1 cellular context compared by ENCODE assay signal in genomic region chr12:30169839-30170591, GRCh38.
TF ChIP-seq lines count a peak whose summit lies in the region.

No MANE protein-coding gene starts in this region.

TF ChIP-seq in GM23338, 12 proteins besides CTCF, POLR2A, EP300 and RAD21 (continued from another document):
- TF ChIP-seq, protein P1, sequence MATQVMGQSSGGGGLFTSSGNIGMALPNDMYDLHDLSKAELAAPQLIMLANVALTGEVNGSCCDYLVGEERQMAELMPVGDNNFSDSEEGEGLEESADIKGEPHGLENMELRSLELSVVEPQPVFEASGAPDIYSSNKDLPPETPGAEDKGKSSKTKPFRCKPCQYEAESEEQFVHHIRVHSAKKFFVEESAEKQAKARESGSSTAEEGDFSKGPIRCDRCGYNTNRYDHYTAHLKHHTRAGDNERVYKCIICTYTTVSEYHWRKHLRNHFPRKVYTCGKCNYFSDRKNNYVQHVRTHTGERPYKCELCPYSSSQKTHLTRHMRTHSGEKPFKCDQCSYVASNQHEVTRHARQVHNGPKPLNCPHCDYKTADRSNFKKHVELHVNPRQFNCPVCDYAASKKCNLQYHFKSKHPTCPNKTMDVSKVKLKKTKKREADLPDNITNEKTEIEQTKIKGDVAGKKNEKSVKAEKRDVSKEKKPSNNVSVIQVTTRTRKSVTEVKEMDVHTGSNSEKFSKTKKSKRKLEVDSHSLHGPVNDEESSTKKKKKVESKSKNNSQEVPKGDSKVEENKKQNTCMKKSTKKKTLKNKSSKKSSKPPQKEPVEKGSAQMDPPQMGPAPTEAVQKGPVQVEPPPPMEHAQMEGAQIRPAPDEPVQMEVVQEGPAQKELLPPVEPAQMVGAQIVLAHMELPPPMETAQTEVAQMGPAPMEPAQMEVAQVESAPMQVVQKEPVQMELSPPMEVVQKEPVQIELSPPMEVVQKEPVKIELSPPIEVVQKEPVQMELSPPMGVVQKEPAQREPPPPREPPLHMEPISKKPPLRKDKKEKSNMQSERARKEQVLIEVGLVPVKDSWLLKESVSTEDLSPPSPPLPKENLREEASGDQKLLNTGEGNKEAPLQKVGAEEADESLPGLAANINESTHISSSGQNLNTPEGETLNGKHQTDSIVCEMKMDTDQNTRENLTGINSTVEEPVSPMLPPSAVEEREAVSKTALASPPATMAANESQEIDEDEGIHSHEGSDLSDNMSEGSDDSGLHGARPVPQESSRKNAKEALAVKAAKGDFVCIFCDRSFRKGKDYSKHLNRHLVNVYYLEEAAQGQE (IDR thresholded peaks at IDR 0.05; ENCODE audit: unreplicated experiment) = peak; percentile 63
- no peak for TF ChIP-seq CREB1 (CRISPR knock-in tag; IDR thresholded peaks at IDR 0.05; ENCODE audit: low read depth)
